Comparison of ENCODE assay signal across 22 cellular contexts in the genomic region with DNA sequence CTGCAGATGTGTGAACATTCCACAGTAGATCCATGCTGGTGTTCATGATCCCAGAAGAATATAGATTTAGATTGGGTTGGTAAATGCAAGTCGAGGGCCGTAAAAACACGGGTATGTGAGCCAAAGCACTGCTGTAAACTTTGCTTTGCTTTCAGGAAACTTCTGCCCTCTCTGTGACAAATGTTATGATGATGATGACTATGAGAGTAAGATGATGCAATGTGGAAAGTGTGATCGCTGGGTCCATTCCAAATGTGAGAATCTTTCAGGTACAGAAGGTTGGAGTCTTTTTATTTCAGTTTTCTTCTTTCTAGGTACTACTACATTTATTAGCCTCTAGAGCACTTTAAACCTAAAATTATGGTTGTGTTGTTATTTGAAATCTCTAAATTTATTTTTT. TPM values are rescaled to one million over a fixed set of nuclear protein-coding genes. Genes with fewer than 3 reads are reported as not detected.
A peak's percentile ranks its signal among the peaks of the same experiment; 100 is the strongest.
DNase-seq lines count a peak whose midpoint lies in the region; ATAC-seq lines count a peak whose summit lies in the region.
"Had no signal": no experiment of that assay in that cellular context is flagged by ENCODE, and none has a peak within 500 bp of the region (broad histone marks: within the 10 kb centered on the region; RNA-seq: fewer than 3 reads in every experiment).

No MANE protein-coding gene starts in this region.

- H3K36me3 Mint-ChIP-seq in activated CD4-positive, alpha-beta memory T cell treated with anti-CD3 and anti-CD28 coated beads for 36 hours, result peaks cover 43% of the 10 kb centered on the region
- H3K36me3 Mint-ChIP-seq in activated CD4-positive, alpha-beta memory T cell treated with anti-CD3 and anti-CD28 coated beads, Interleukin-2, amount 10 ng/mL, durations not matched to agents 7 days and 5 days (ENCODE audit: low read depth), result peaks cover 60% of the 10 kb centered on the region
- peaks cover 92% of the 10 kb centered on the region for H3K36me3 Mint-ChIP-seq in activated T-helper 17 cell treated with anti-CD3 and anti-CD28 coated beads, Interleukin-2, amount 50 U/mL, for 72 hours (ENCODE audit: low read depth)
- H3K36me3 Mint-ChIP-seq in stimulated activated effector memory CD8-positive, alpha-beta T cell treated with anti-CD3 and anti-CD28 coated beads, Interleukin-12 subunit alpha, Interleukin-12 subunit beta, amount 100 ng/mL, for 72 hours, result peaks cover 99% of the 10 kb centered on the region

- H3K27ac Mint-ChIP-seq in activated CD4-positive, alpha-beta memory T cell treated with anti-CD3 and anti-CD28 coated beads for 36 hours, result peak overlapping the region; percentile 72
- no peak overlapping the region for H3K27ac Mint-ChIP-seq in activated CD4-positive, alpha-beta memory T cell treated with anti-CD3 and anti-CD28 coated beads, Interleukin-2, amount 10 ng/mL, durations not matched to agents 7 days and 5 days
- H3K27ac Mint-ChIP-seq in activated T-helper 17 cell treated with anti-CD3 and anti-CD28 coated beads, Interleukin-2, amount 50 U/mL, for 72 hours, result peak overlapping the region; percentile 56
- H3K27ac Mint-ChIP-seq in stimulated activated effector memory CD8-positive, alpha-beta T cell treated with anti-CD3 and anti-CD28 coated beads, Interleukin-12 subunit alpha, Interleukin-12 subunit beta, amount 100 ng/mL, for 72 hours, result peak overlapping the region; percentile 67
- H3K27ac Mint-ChIP-seq: B cell had no signal

- DNase-seq in activated CD4-positive, alpha-beta memory T cell treated with anti-CD3 and anti-CD28 coated beads for 36 hours, result no peak
- DNase-seq in activated CD4-positive, alpha-beta memory T cell treated with anti-CD3 and anti-CD28 coated beads, Interleukin-2, amount 10 ng/mL, durations not matched to agents 7 days and 5 days, result no peak
- peak; percentile 6 for DNase-seq in stimulated activated CD4-positive, alpha-beta T cell treated with anti-CD3 and anti-CD28 coated beads, Interleukin-1b, Interleukin-23, amount 100 ng/mL, for 48 hours
- DNase-seq in stimulated activated CD4-positive, alpha-beta T cell treated with anti-CD3 and anti-CD28 coated beads, Interleukin-2, amount 100 ng/mL, for 24 hours, result no peak
- no peak for DNase-seq in stimulated activated effector memory CD8-positive, alpha-beta T cell treated with anti-CD3 and anti-CD28 coated beads, Interleukin-12 subunit alpha, Interleukin-12 subunit beta, amount 100 ng/mL, for 72 hours (ENCODE audit: low spot score in 2 of 2)
- DNase-seq: DMS53, GDM1, MG63, NCI-H1417 treated with DMSO at 0.1 percent for 48 hours, NCI-H187, NCI-H446, NCI-H526, Right ventricle myocardium superior had no signal

- peaks cover 5% of the 10 kb centered on the region for H3K4me1 Mint-ChIP-seq in activated CD4-positive, alpha-beta memory T cell treated with anti-CD3 and anti-CD28 coated beads for 36 hours (ENCODE audit: low read depth)
- no peaks in the 10 kb centered on the region for H3K4me1 Mint-ChIP-seq in activated CD4-positive, alpha-beta memory T cell treated with anti-CD3 and anti-CD28 coated beads, Interleukin-2, amount 10 ng/mL, durations not matched to agents 7 days and 5 days
- no peaks in the 10 kb centered on the region for H3K4me1 Mint-ChIP-seq in activated T-helper 17 cell treated with anti-CD3 and anti-CD28 coated beads, Interleukin-2, amount 50 U/mL, for 72 hours
- H3K4me1 Mint-ChIP-seq in stimulated activated effector memory CD8-positive, alpha-beta T cell treated with anti-CD3 and anti-CD28 coated beads, Interleukin-12 subunit alpha, Interleukin-12 subunit beta, amount 100 ng/mL, for 72 hours, result no peaks in the 10 kb centered on the region
- H3K4me1 Mint-ChIP-seq: B cell, CD14-positive monocyte had no signal

- ATAC-seq in activated T-helper 17 cell treated with anti-CD3 and anti-CD28 coated beads, Interleukin-2, amount 50 U/mL, for 72 hours (replicated peaks), result no peak
- ATAC-seq in stimulated activated effector memory CD8-positive, alpha-beta T cell treated with anti-CD3 and anti-CD28 coated beads, Interleukin-12 subunit alpha, Interleukin-12 subunit beta, amount 100 ng/mL, for 72 hours, result no peak
- no peak for ATAC-seq in HG03175 (IDR thresholded peaks at IDR 0.05; ENCODE audit: unreplicated experiment)
- ATAC-seq in HG02642 (IDR thresholded peaks at IDR 0.05; ENCODE audit: poor library complexity, unreplicated experiment), result no peak
- ATAC-seq: A549, HCT116 had no signal

- POLR2A ChIA-PET in activated CD4-positive, alpha-beta memory T cell treated with anti-CD3 and anti-CD28 coated beads for 36 hours (lab: Charles Lee), result no interaction called here
- POLR2A ChIA-PET in activated CD4-positive, alpha-beta memory T cell treated with anti-CD3 and anti-CD28 coated beads, Interleukin-2, amount 10 ng/mL, durations not matched to agents 7 days and 5 days (lab: Charles Lee), result no interaction called here

- H3K27me3 Mint-ChIP-seq in activated CD4-positive, alpha-beta memory T cell treated with anti-CD3 and anti-CD28 coated beads for 36 hours, result no peaks in the 10 kb centered on the region
- H3K27me3 Mint-ChIP-seq in activated CD4-positive, alpha-beta memory T cell treated with anti-CD3 and anti-CD28 coated beads, Interleukin-2, amount 10 ng/mL, durations not matched to agents 7 days and 5 days, result no peaks in the 10 kb centered on the region
- no peaks in the 10 kb centered on the region for H3K27me3 Mint-ChIP-seq in activated T-helper 17 cell treated with anti-CD3 and anti-CD28 coated beads, Interleukin-2, amount 50 U/mL, for 72 hours
- H3K27me3 Mint-ChIP-seq: B cell had no signal

- intact Hi-C loops in activated CD4-positive, alpha-beta memory T cell treated with anti-CD3 and anti-CD28 coated beads for 36 hours (cut with micrococcal nuclease), result no loop called here

- no peak overlapping the region for H3K4me3 Mint-ChIP-seq in activated CD4-positive, alpha-beta memory T cell treated with anti-CD3 and anti-CD28 coated beads for 36 hours
- no peak overlapping the region for H3K4me3 Mint-ChIP-seq in activated CD4-positive, alpha-beta memory T cell treated with anti-CD3 and anti-CD28 coated beads, Interleukin-2, amount 10 ng/mL, durations not matched to agents 7 days and 5 days
- no peak overlapping the region for H3K4me3 Mint-ChIP-seq in activated T-helper 17 cell treated with anti-CD3 and anti-CD28 coated beads, Interleukin-2, amount 50 U/mL, for 72 hours
- H3K4me3 Mint-ChIP-seq in stimulated activated effector memory CD8-positive, alpha-beta T cell treated with anti-CD3 and anti-CD28 coated beads, Interleukin-12 subunit alpha, Interleukin-12 subunit beta, amount 100 ng/mL, for 72 hours, result no peak overlapping the region
- H3K4me3 Mint-ChIP-seq: B cell, CD14-positive monocyte had no signal

- H3K9me3 Mint-ChIP-seq in activated CD4-positive, alpha-beta memory T cell treated with anti-CD3 and anti-CD28 coated beads for 36 hours, result no peaks in the 10 kb centered on the region
- H3K9me3 Mint-ChIP-seq in activated CD4-positive, alpha-beta memory T cell treated with anti-CD3 and anti-CD28 coated beads, Interleukin-2, amount 10 ng/mL, durations not matched to agents 7 days and 5 days, result no peaks in the 10 kb centered on the region
- H3K9me3 Mint-ChIP-seq in activated T-helper 17 cell treated with anti-CD3 and anti-CD28 coated beads, Interleukin-2, amount 50 U/mL, for 72 hours, result no peaks in the 10 kb centered on the region
- H3K9me3 Mint-ChIP-seq in stimulated activated effector memory CD8-positive, alpha-beta T cell treated with anti-CD3 and anti-CD28 coated beads, Interleukin-12 subunit alpha, Interleukin-12 subunit beta, amount 100 ng/mL, for 72 hours, result no peaks in the 10 kb centered on the region
- H3K9me3 Mint-ChIP-seq: CD14-positive monocyte had no signal

- CTCF ChIA-PET in activated CD4-positive, alpha-beta memory T cell treated with anti-CD3 and anti-CD28 coated beads for 36 hours (lab: Charles Lee), result interaction anchor here (1.0 to 3.5 kb wide), 5 partner anchors 9 to 196 kb away, joined by 3 to 15 read pairs (median 3); partner anchors contain the start of gene ATP5MG
- CTCF ChIA-PET in activated CD4-positive, alpha-beta memory T cell treated with anti-CD3 and anti-CD28 coated beads, Interleukin-2, amount 10 ng/mL, durations not matched to agents 7 days and 5 days (lab: Charles Lee), result interaction anchor here (0.9 to 3.7 kb wide), 6 partner anchors 27 to 293 kb away, joined by 3 to 23 read pairs (median 4); no protein-coding TSS in a partner anchor

RNA-seq across cellular contexts. Expression of gene TTC36, which starts 36.2 kb away (rescaled TPM):
- total RNA-seq in activated CD4-positive, alpha-beta memory T cell treated with anti-CD3 and anti-CD28 coated beads for 36 hours, result not detected
- under 1 TPM; 0.23 to 0.55 TPM for total RNA-seq in activated CD4-positive, alpha-beta memory T cell treated with anti-CD3 and anti-CD28 coated beads, Interleukin-2, amount 10 ng/mL, durations not matched to agents 7 days and 5 days
- total RNA-seq in activated T-helper 17 cell treated with anti-CD3 and anti-CD28 coated beads, Interleukin-2, amount 50 U/mL, for 72 hours, result 1 to 10 TPM in 1 of 2 donors, under 1 TPM in 1; 0.29 to 1.2 TPM
- total RNA-seq: H1, RPMI7951 had no signal

RNA-seq across cellular contexts. Expression of gene TMEM25, which starts 40.0 kb away (rescaled TPM):
- total RNA-seq in activated CD4-positive, alpha-beta memory T cell treated with anti-CD3 and anti-CD28 coated beads for 36 hours, result 10 to 100 TPM in 1 of 2 experiments, 1 to 10 TPM in 1; 9.5 to 13.0 TPM
- total RNA-seq in activated CD4-positive, alpha-beta memory T cell treated with anti-CD3 and anti-CD28 coated beads, Interleukin-2, amount 10 ng/mL, durations not matched to agents 7 days and 5 days, result 1 to 10 TPM; 5.3 to 6.4 TPM
- 10 to 100 TPM in 1 of 2 donors, 1 to 10 TPM in 1; 8.2 to 14.9 TPM for total RNA-seq in activated T-helper 17 cell treated with anti-CD3 and anti-CD28 coated beads, Interleukin-2, amount 50 U/mL, for 72 hours

RNA-seq across cellular contexts. Expression of gene KMT2A, which starts 54.7 kb away (rescaled TPM):
- total RNA-seq in activated CD4-positive, alpha-beta memory T cell treated with anti-CD3 and anti-CD28 coated beads for 36 hours, result 10 to 100 TPM; 61.5 to 72.4 TPM
- total RNA-seq in activated CD4-positive, alpha-beta memory T cell treated with anti-CD3 and anti-CD28 coated beads, Interleukin-2, amount 10 ng/mL, durations not matched to agents 7 days and 5 days, result 100 to 1,000 TPM in 1 of 2 experiments, 10 to 100 TPM in 1; 94.6 to 102 TPM
- total RNA-seq in activated T-helper 17 cell treated with anti-CD3 and anti-CD28 coated beads, Interleukin-2, amount 50 U/mL, for 72 hours, result 100 to 1,000 TPM in 1 of 2 donors, 10 to 100 TPM in 1; 81.6 to 118 TPM
